ENCODE assay signal across 9 cellular contexts in genomic region chr14:93044601-93045000, GRCh38.
DNase-seq lines count a peak whose midpoint lies in the region; ATAC-seq and TF ChIP-seq lines count a peak whose summit lies in the region.
"Had no signal": no experiment of that assay in that cellular context is flagged by ENCODE, and none has a peak within 500 bp of the region (broad histone marks: within the 10 kb centered on the region; RNA-seq: fewer than 3 reads in every experiment).

No MANE protein-coding gene starts in this region.

- CTCF ChIA-PET in Caco-2 (lab: Charles Lee), result no interaction called here

- H3K36me3 ChIP-seq in Caco-2 (ENCODE audit: control insufficient read depth, insufficient read depth, low read length), result no peaks in the 10 kb centered on the region

- H3K36me3 Mint-ChIP-seq in Caco-2 (ENCODE audit: insufficient read depth, unreplicated experiment) (peaks cover 21% of the 10 kb centered on the region), naive B cell (peaks cover 0 to 6% of the 10 kb centered on the region in 2 donors)
- peaks cover 19% of the 10 kb centered on the region for H3K36me3 Mint-ChIP-seq in activated naive CD8-positive, alpha-beta T cell treated with anti-CD3 and anti-CD28 coated beads, Interleukin-2, amount 10 ng/mL, durations not matched to agents 7 days and 5 days
- no peaks in the 10 kb centered on the region for H3K36me3 Mint-ChIP-seq in activated CD4-positive, alpha-beta T cell treated with anti-CD3 and anti-CD28 coated beads, Interleukin-2, amount 10 ng/mL, durations not matched to agents 24 days and 14 days (ENCODE audit: low read depth)

- no peaks in the 10 kb centered on the region for H3K27me3 ChIP-seq in Caco-2 (replicated peaks; ENCODE audit: control insufficient read depth, insufficient read depth, low read length)

- POLR2A ChIA-PET in Caco-2 (lab: Charles Lee), result no interaction called here
- POLR2A ChIA-PET in activated naive CD8-positive, alpha-beta T cell treated with anti-CD3 and anti-CD28 coated beads, Interleukin-2, amount 10 ng/mL, durations not matched to agents 7 days and 5 days (lab: Charles Lee), result interaction anchor here (0.6 kb wide), 1 partner anchor 22 kb away, joined by 4 read pairs; no protein-coding TSS in a partner anchor

- peak overlapping the region; percentile 90 for H3K27ac Mint-ChIP-seq in Caco-2 (ENCODE audit: unreplicated experiment)
- peak overlapping the region; percentile 36 for H3K27ac Mint-ChIP-seq in activated naive CD8-positive, alpha-beta T cell treated with anti-CD3 and anti-CD28 coated beads, Interleukin-2, amount 10 ng/mL, durations not matched to agents 7 days and 5 days
- peak overlapping the region in 3 of 6 donors; percentile 11 to 80 (median 53) for H3K27ac Mint-ChIP-seq in naive B cell
- no peak overlapping the region for H3K27ac Mint-ChIP-seq in activated CD4-positive, alpha-beta T cell treated with anti-CD3 and anti-CD28 coated beads, Interleukin-2, amount 10 ng/mL, durations not matched to agents 24 days and 14 days

- H3K4me1 ChIP-seq in Caco-2, result peaks cover 91% of the 10 kb centered on the region

- intact Hi-C loops in Caco-2 (cut with micrococcal nuclease; ENCODE audit: unreplicated experiment), result no loop called here
- intact Hi-C loops in activated CD4-positive, alpha-beta T cell treated with anti-CD3 and anti-CD28 coated beads, Interleukin-2, amount 10 ng/mL, durations not matched to agents 24 days and 14 days (cut with micrococcal nuclease), result no loop called here

- no peak overlapping the region for H3K4me3 ChIP-seq in Caco-2 (ENCODE audit: low read depth, low read length)

- DNase-seq in Caco-2 (no peak), naive B cell (no peak), GM19238 (ENCODE audit: insufficient read length, low spot score) (no peak)
- DNase-seq in activated naive CD8-positive, alpha-beta T cell treated with anti-CD3 and anti-CD28 coated beads, Interleukin-2, amount 10 ng/mL, durations not matched to agents 7 days and 5 days, result no peak
- DNase-seq in activated CD4-positive, alpha-beta T cell treated with anti-CD3 and anti-CD28 coated beads, Interleukin-2, amount 50 U/mL, for 48 hours, result no peak
- no peak for DNase-seq in activated T-cell treated with anti-CD3 and anti-CD28 coated beads, Interleukin-2, amount 50 U/mL, for 48 hours
- DNase-seq in activated CD4-positive, alpha-beta T cell treated with anti-CD3 and anti-CD28 coated beads, Interleukin-2, amount 10 ng/mL, durations not matched to agents 24 days and 14 days, result no peak
- DNase-seq: cerebellar nuclear complex had no signal

- H3K27me3 Mint-ChIP-seq in Caco-2 (ENCODE audit: insufficient read depth, unreplicated experiment) (no peaks in the 10 kb centered on the region), naive B cell (no peaks in the 10 kb centered on the region)
- H3K27me3 Mint-ChIP-seq in activated naive CD8-positive, alpha-beta T cell treated with anti-CD3 and anti-CD28 coated beads, Interleukin-2, amount 10 ng/mL, durations not matched to agents 7 days and 5 days, result no peaks in the 10 kb centered on the region
- H3K27me3 Mint-ChIP-seq in activated CD4-positive, alpha-beta T cell treated with anti-CD3 and anti-CD28 coated beads, Interleukin-2, amount 10 ng/mL, durations not matched to agents 24 days and 14 days, result no peaks in the 10 kb centered on the region

- H3K9me3 ChIP-seq in Caco-2, result no peaks in the 10 kb centered on the region

- H3K4me1 Mint-ChIP-seq in Caco-2 (ENCODE audit: low read depth, unreplicated experiment) (peaks cover 50% of the 10 kb centered on the region), naive B cell (peaks cover 63 to 72% (median 66%) of the 10 kb centered on the region in 3 donors)
- H3K4me1 Mint-ChIP-seq in activated naive CD8-positive, alpha-beta T cell treated with anti-CD3 and anti-CD28 coated beads, Interleukin-2, amount 10 ng/mL, durations not matched to agents 7 days and 5 days, result peaks cover 55% of the 10 kb centered on the region
- peaks cover 27% of the 10 kb centered on the region for H3K4me1 Mint-ChIP-seq in activated CD4-positive, alpha-beta T cell treated with anti-CD3 and anti-CD28 coated beads, Interleukin-2, amount 10 ng/mL, durations not matched to agents 24 days and 14 days

- no peaks in the 10 kb centered on the region for H3K9me3 Mint-ChIP-seq in Caco-2 (ENCODE audit: unreplicated experiment)
- H3K9me3 Mint-ChIP-seq in activated naive CD8-positive, alpha-beta T cell treated with anti-CD3 and anti-CD28 coated beads, Interleukin-2, amount 10 ng/mL, durations not matched to agents 7 days and 5 days, result no peaks in the 10 kb centered on the region
- H3K9me3 Mint-ChIP-seq in naive B cell, result no peaks in the 10 kb centered on the region
- no peaks in the 10 kb centered on the region for H3K9me3 Mint-ChIP-seq in activated CD4-positive, alpha-beta T cell treated with anti-CD3 and anti-CD28 coated beads, Interleukin-2, amount 10 ng/mL, durations not matched to agents 24 days and 14 days

- no TSS peak for BruUV-seq in Caco-2 (replicated peaks; lab: Mats Ljungman, UMichigan)

- ATAC-seq in HG02943 (IDR thresholded peaks at IDR 0.05; ENCODE audit: low read depth, unreplicated experiment) (peak; percentile 52), naive B cell (ENCODE audit: low read depth in 2 of 2) (peak; percentile 72 to 80)
- ATAC-seq in activated naive CD8-positive, alpha-beta T cell treated with anti-CD3 and anti-CD28 coated beads, Interleukin-2, amount 10 ng/mL, durations not matched to agents 7 days and 5 days (ENCODE audit: low read depth), result no peak

- peak overlapping the region; percentile 54 for H3K4me3 Mint-ChIP-seq in Caco-2 (ENCODE audit: unreplicated experiment)
- H3K4me3 Mint-ChIP-seq in activated naive CD8-positive, alpha-beta T cell treated with anti-CD3 and anti-CD28 coated beads, Interleukin-2, amount 10 ng/mL, durations not matched to agents 7 days and 5 days, result no peak overlapping the region
- H3K4me3 Mint-ChIP-seq in naive B cell, result peak overlapping the region in 7 of 8 donors; percentile 18 to 70 (median 41)
- no peak overlapping the region for H3K4me3 Mint-ChIP-seq in activated CD4-positive, alpha-beta T cell treated with anti-CD3 and anti-CD28 coated beads, Interleukin-2, amount 10 ng/mL, durations not matched to agents 24 days and 14 days

- no peak for TF ChIP-seq CTCF in Caco-2 (IDR thresholded peaks at IDR 0.05; ENCODE audit: insufficient read depth in 1 of 2, low read depth in 1 of 2, low read length in 1 of 2, severe bottlenecking in 1 of 2, unreplicated experiment in 1 of 2)

Comparison
In these comparisons a context has a peak if more than half of its experiments do, and no peak if none do; other contexts are left out.
1. H3K4me3 Mint-ChIP-seq: peak in Caco-2 (single experiment) and naive B cell (7 of 8); none in activated naive CD8-positive, alpha-beta T cell treated with anti-CD3 and anti-CD28 coated beads, Interleukin-2, amount 10 ng/mL, durations not matched to agents 7 days and 5 days (single experiment) and activated CD4-positive, alpha-beta T cell treated with anti-CD3 and anti-CD28 coated beads, Interleukin-2, amount 10 ng/mL, durations not matched to agents 24 days and 14 days (single experiment).